8 cellular contexts compared by ENCODE assay signal in the genomic region with DNA sequence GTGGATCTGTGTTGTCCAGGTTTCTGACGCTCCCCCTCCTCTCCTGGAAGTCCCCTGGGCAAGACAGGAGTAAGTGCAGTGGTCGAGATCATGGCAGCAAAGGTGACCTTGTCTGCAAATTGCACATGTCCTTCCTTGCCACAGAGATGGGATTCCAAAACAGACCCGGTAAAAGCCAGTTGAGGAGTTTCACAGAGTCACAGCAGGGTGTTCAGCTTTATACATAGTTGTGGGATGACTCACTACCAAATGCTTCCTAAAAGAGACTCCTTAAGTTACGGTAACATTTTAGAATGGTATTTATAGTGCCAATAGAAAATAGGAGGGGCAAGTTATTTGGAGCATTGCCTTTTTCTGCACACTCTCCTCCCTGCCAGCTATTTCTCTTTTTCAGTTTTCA.
DNase-seq lines count a peak whose midpoint lies in the region; TF ChIP-seq lines count a peak whose summit lies in the region.

No MANE protein-coding gene starts in this region.

- no peaks in the 10 kb centered on the region for H3K36me3 ChIP-seq in tibial artery

- TF ChIP-seq CTCF in tibial artery (IDR thresholded peaks at IDR 0.05), result no peak

- intact Hi-C loops in tibial artery (cut with DNase I; ENCODE audit: low total_unique reads), result loop anchor here (5.0 kb wide), 1 partner anchor 113 kb away; a partner anchor contains a TSS

- H3K9me3 ChIP-seq in tibial artery, result no peaks in the 10 kb centered on the region

- in situ Hi-C loops in Caki2 (cut with HindIII; ENCODE audit: low pct_unique_long_range_greater_than_20kb, low sequenced_read_pairs), result no loop called here

- H3K4me3 ChIP-seq in tibial artery, result peak overlapping the region in 1 of 2 donors; percentile 15

- H3K4me1 ChIP-seq in tibial artery, result peaks cover 0 to 59% (median 38%) of the 10 kb centered on the region in 4 donors

- peak overlapping the region; percentile 68 to 84 for H3K27ac ChIP-seq in tibial artery

- H3K27me3 ChIP-seq in tibial artery, result no peaks in the 10 kb centered on the region

- peak; percentile 70 for DNase-seq in Caki2 (ENCODE audit: low read depth)
- peak; percentile 48 for DNase-seq in HK-2 (ENCODE audit: unreplicated experiment)
- peak; percentile 94 for DNase-seq in astrocyte of the hippocampus (ENCODE audit: low read depth, low spot score)
- peak; percentile 91 for DNase-seq in iris pigment epithelial cell (ENCODE audit: low read depth)
- DNase-seq in tibial artery, result peak in 1 of 2 donors; percentile 67
- no peak for DNase-seq in GDM1 (lab: John Stamatoyannopoulos, UW)
- no peak for DNase-seq in cerebellar nuclear complex (lab: John Stamatoyannopoulos, UW)
- no peak for DNase-seq in SHP77 (lab: John Stamatoyannopoulos, UW)

Comparison
In these comparisons a context has a peak if more than half of its experiments do, and no peak if none do; other contexts are left out.
1. DNase-seq: peak in Caki2 (single experiment), HK-2 (single experiment), astrocyte of the hippocampus (single experiment) and iris pigment epithelial cell (single experiment); none in GDM1 (single experiment), cerebellar nuclear complex (0 of 2) and SHP77 (0 of 2).